Comparison of ENCODE assay signal across 8 cellular contexts in genomic region chr3:9249273-9250192, GRCh38. TPM values are rescaled to one million over a fixed set of nuclear protein-coding genes. Genes with fewer than 3 reads are reported as not detected.
A peak's percentile ranks its signal among the peaks of the same experiment; 100 is the strongest.
DNase-seq lines count a peak whose midpoint lies in the region; ATAC-seq and TF ChIP-seq lines count a peak whose summit lies in the region.

TSS of gene SRGAP3 (minus strand) at chr3:9249646. CDS start at chr3:9248951, 695 bp downstream.

- CTCF ChIA-PET in activated CD4-positive, alpha-beta T cell treated with anti-CD3 and anti-CD28 coated beads for 36 hours (lab: Charles Lee): interaction anchor here (0.7 to 1.7 kb wide), 14 partner anchors 9 to 280 kb away, joined by 3 to 7 read pairs (median 4); no protein-coding TSS in a partner anchor

- peak; percentile 57 for TF ChIP-seq CTCF in AG10803 (conservative IDR thresholded peaks at IDR 0.05; ENCODE audit: low read length)
- TF ChIP-seq CTCF in coronary artery (IDR thresholded peaks at IDR 0.05): no peak

- H3K4me3 Mint-ChIP-seq in activated CD4-positive, alpha-beta T cell treated with anti-CD3 and anti-CD28 coated beads for 36 hours: peak within 1 kb of the TSS; percentile 72

- H3K27ac ChIP-seq in coronary artery: peak within 1 kb of the TSS in 1 of 2 donors; percentile 36

- peaks cover 24% of the 10 kb centered on the region for H3K4me1 Mint-ChIP-seq in activated CD4-positive, alpha-beta T cell treated with anti-CD3 and anti-CD28 coated beads for 36 hours

- H3K9me3 Mint-ChIP-seq in activated CD4-positive, alpha-beta T cell treated with anti-CD3 and anti-CD28 coated beads for 36 hours (ENCODE audit: low read depth): no peaks in the 10 kb centered on the region

- POLR2A ChIA-PET in activated CD4-positive, alpha-beta T cell treated with anti-CD3 and anti-CD28 coated beads for 36 hours (lab: Charles Lee): interaction anchor here (0.6 kb wide), 3 partner anchors 50 to 318 kb away, joined by 3 to 5 read pairs (median 4); no protein-coding TSS in a partner anchor

- intact Hi-C loops in activated CD4-positive, alpha-beta T cell treated with anti-CD3 and anti-CD28 coated beads for 36 hours (cut with DNase I, micrococcal nuclease): loop anchor here (1.0 to 2.0 kb wide), 4 partner anchors 53 to 286 kb away; partner anchors contain the start of gene RAD18 (in 1 of the 2)
- intact Hi-C loops in left colon (cut with DNase I, micrococcal nuclease): no loop called here

- H3K27ac Mint-ChIP-seq in activated CD4-positive, alpha-beta T cell treated with anti-CD3 and anti-CD28 coated beads for 36 hours: peak within 1 kb of the TSS; percentile 23

- peaks cover 8% of the 10 kb centered on the region for H3K27me3 Mint-ChIP-seq in activated CD4-positive, alpha-beta T cell treated with anti-CD3 and anti-CD28 coated beads for 36 hours

- ATAC-seq in GM19035 (IDR thresholded peaks at IDR 0.05; ENCODE audit: unreplicated experiment) (peak; percentile 100), HG03378 (IDR thresholded peaks at IDR 0.05; ENCODE audit: unreplicated experiment) (peak; percentile 100), left colon (peak; percentile 99)
- ATAC-seq in activated CD4-positive, alpha-beta T cell treated with anti-CD3 and anti-CD28 coated beads for 36 hours: peak; percentile 100

- peak within 1 kb of the TSS; percentile 69 for H3K4me3 ChIP-seq in AG10803 (ENCODE audit: low read length)
- H3K4me3 ChIP-seq in coronary artery: peak within 1 kb of the TSS; percentile 73

- peak; percentile 78 for DNase-seq in AG10803 (ENCODE audit: low read depth)
- DNase-seq in NCI-H460 (ENCODE audit: extremely low read depth, low read depth): peak; percentile 78
- peak; percentile 84 for DNase-seq in activated CD4-positive, alpha-beta T cell treated with anti-CD3 and anti-CD28 coated beads for 36 hours
- peak; percentile 85 for DNase-seq in coronary artery (ENCODE audit: low spot score)
- DNase-seq in left colon: peak; percentile 90 to 91
- peak; percentile 74 for DNase-seq in stimulated activated CD4-positive, alpha-beta T cell treated with anti-CD3 and anti-CD28 coated beads, Interleukin-1b, Interleukin-23, amount 100 ng/mL, for 48 hours

- no peaks in the 10 kb centered on the region for H3K36me3 Mint-ChIP-seq in activated CD4-positive, alpha-beta T cell treated with anti-CD3 and anti-CD28 coated beads for 36 hours (ENCODE audit: low read depth)

RNA-seq across cellular contexts. Expression of gene SRGAP3, which starts in this region (rescaled TPM):
- 0.27 and 2.0 TPM in 2 replicates for total RNA-seq in NCI-H460 (2014; rRNA removed; shearing (Covaris generic))
- polyA plus RNA-seq in NCI-H460 (2014; cell fraction: nucleus; rRNA removed): 0.01 and 0.03 TPM in 2 replicates
- total RNA-seq in activated CD4-positive, alpha-beta T cell treated with anti-CD3 and anti-CD28 coated beads for 36 hours: 1 to 10 TPM; 1.2 to 1.5 TPM
- total RNA-seq in left colon: 1 to 10 TPM; 7.9 to 8.0 TPM

Comparison
In these comparisons a context has a peak if more than half of its experiments do, and no peak if none do; other contexts are left out.
1. intact Hi-C loops: an anchor here in activated CD4-positive, alpha-beta T cell treated with anti-CD3 and anti-CD28 coated beads for 36 hours (1.0 to 2.0 kb wide); none called in left colon.